In the genomic region with DNA sequence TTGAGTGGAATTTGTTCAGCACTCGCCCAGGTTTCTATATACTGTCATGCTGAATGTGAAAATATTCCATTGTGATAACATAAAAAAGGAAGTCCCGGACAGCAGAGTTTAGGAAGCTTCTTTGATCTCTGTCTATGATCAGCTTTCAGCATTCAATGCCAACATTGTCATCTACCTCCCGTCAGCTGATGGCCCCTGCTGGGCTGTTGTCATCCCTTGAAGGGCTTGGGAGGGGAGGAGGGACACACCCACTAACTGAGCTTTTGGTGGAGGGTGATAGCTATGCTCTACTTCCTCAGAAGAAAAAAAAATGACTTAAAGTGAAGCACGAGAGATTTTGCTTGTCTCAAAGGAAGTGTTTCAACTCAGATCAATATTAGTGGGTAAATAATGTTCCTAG, we compare ENCODE assay signal across 28 cellular contexts. TPM values are rescaled to one million over a fixed set of nuclear protein-coding genes. Genes with fewer than 3 reads are reported as not detected.
"Had no signal": no experiment of that assay in that cellular context is flagged by ENCODE, and none has a peak within 500 bp of the region (broad histone marks: within the 10 kb centered on the region; RNA-seq: fewer than 3 reads in every experiment).

No MANE protein-coding gene starts in this region.

- H3K9me3 Mint-ChIP-seq: activated CD4-positive, alpha-beta T cell treated with anti-CD3 and anti-CD28 coated beads, Interleukin-2, amount 10 ng/mL, durations not matched to agents 7 days and 5 days; activated T-cell treated with anti-CD3 and anti-CD28 coated beads, Interleukin-2, amount 50 U/mL, for 24 hours; activated T-helper 2 cell treated with anti-CD3 and anti-CD28 coated beads, Interferon-gamma antibody, Interleukin-2, Interleukin-4, amounts not matched to agents 10 μg/mL and 5 μg/mL and 100 μg/mL, durations not matched to agents 14 hours and 24 hours and 36 hours had no signal

- H3K27ac Mint-ChIP-seq: activated CD4-positive, alpha-beta T cell treated with anti-CD3 and anti-CD28 coated beads, Interleukin-2, amount 10 ng/mL, durations not matched to agents 7 days and 5 days; activated CD8-positive, alpha-beta T cell treated with anti-CD3 and anti-CD28 coated beads, Interleukin-2, amount 10 ng/mL, durations not matched to agents 7 days and 5 days; activated naive CD8-positive, alpha-beta T cell treated with anti-CD3 and anti-CD28 coated beads, Interleukin-2, amount 50 U/mL, for 24 hours; activated T-cell treated with anti-CD3 and anti-CD28 coated beads, Interleukin-2, amount 50 U/mL, for 24 hours; activated T-helper 2 cell treated with anti-CD3 and anti-CD28 coated beads, Interferon-gamma antibody, Interleukin-2, Interleukin-4, amounts not matched to agents 10 μg/mL and 5 μg/mL and 100 μg/mL, durations not matched to agents 14 hours and 24 hours and 36 hours; progenitor cell of endocrine pancreas had no signal

- DNase-seq: activated CD4-positive, alpha-beta T cell treated with anti-CD3 and anti-CD28 coated beads, Interleukin-2, amount 10 ng/mL, durations not matched to agents 7 days and 5 days; activated CD8-positive, alpha-beta T cell treated with anti-CD3 and anti-CD28 coated beads, Interleukin-2, amount 10 ng/mL, durations not matched to agents 7 days and 5 days; activated naive CD4-positive, alpha-beta T cell treated with Interleukin-2 at 50 U/mL for 16 hours; activated naive CD8-positive, alpha-beta T cell treated with anti-CD3 and anti-CD28 coated beads, Interleukin-2, amount 50 U/mL, for 24 hours; activated T-cell treated with anti-CD3 and anti-CD28 coated beads, Interleukin-2, amount 50 U/mL, for 24 hours; aorta; brain microvascular endothelial cell; central memory CD4-positive, alpha-beta T cell; dorsolateral prefrontal cortex; foreskin keratinocyte; glutamatergic neuron; hypothalamus; kidney; midbrain; stimulated activated CD4-positive, alpha-beta T cell treated with anti-CD3 and anti-CD28 coated beads, Interleukin-12 subunit alpha, Interleukin-12 subunit beta, amount 100 ng/mL, for 4 hours; stimulated activated CD4-positive, alpha-beta T cell treated with anti-CD3 and anti-CD28 coated beads, Interleukin-1b, Interleukin-23, amount 100 ng/mL, for 48 hours; stimulated activated naive CD4-positive, alpha-beta T cell treated with Interleukin-2 at 50 U/mL for 16 hours; substantia nigra; tibial artery had no signal

- H3K4me3 Mint-ChIP-seq: activated CD4-positive, alpha-beta T cell treated with anti-CD3 and anti-CD28 coated beads, Interleukin-2, amount 10 ng/mL, durations not matched to agents 7 days and 5 days; activated CD8-positive, alpha-beta T cell treated with anti-CD3 and anti-CD28 coated beads, Interleukin-2, amount 10 ng/mL, durations not matched to agents 7 days and 5 days; activated naive CD8-positive, alpha-beta T cell treated with anti-CD3 and anti-CD28 coated beads, Interleukin-2, amount 50 U/mL, for 24 hours; activated T-cell treated with anti-CD3 and anti-CD28 coated beads, Interleukin-2, amount 50 U/mL, for 24 hours had no signal

- H3K36me3 ChIP-seq: brain microvascular endothelial cell, tibial artery had no signal

- H3K4me1 ChIP-seq: foreskin keratinocyte, tibial artery had no signal

- H3K4me3 ChIP-seq: dorsolateral prefrontal cortex, tibial artery had no signal

- H3K9me3 ChIP-seq: tibial artery had no signal

- H3K27ac ChIP-seq: brain microvascular endothelial cell, dorsolateral prefrontal cortex, epithelial cell of prostate, foreskin keratinocyte, tibial artery had no signal

- ATAC-seq: activated CD4-positive, CD25-positive, alpha-beta regulatory T cell treated with anti-CD3 and anti-CD28 coated beads, Interleukin-2, amount 50 U/mL, for 24 hours; activated CD8-positive, alpha-beta T cell treated with anti-CD3 and anti-CD28 coated beads, Interleukin-2, amount 10 ng/mL, durations not matched to agents 7 days and 5 days; activated naive CD8-positive, alpha-beta T cell treated with anti-CD3 and anti-CD28 coated beads, Interleukin-2, amount 50 U/mL, for 24 hours; foreskin keratinocyte; left lobe of liver had no signal

RNA-seq across cellular contexts. Expression of a gene that starts 4.7 kb away (rescaled TPM):
- total RNA-seq: activated CD4-positive, alpha-beta T cell treated with anti-CD3 and anti-CD28 coated beads, Interleukin-2, amount 10 ng/mL, durations not matched to agents 7 days and 5 days; activated CD8-positive, alpha-beta T cell treated with anti-CD3 and anti-CD28 coated beads, Interleukin-2, amount 10 ng/mL, durations not matched to agents 7 days and 5 days; activated T-helper 2 cell treated with anti-CD3 and anti-CD28 coated beads, Interferon-gamma antibody, Interleukin-2, Interleukin-4, amounts not matched to agents 10 μg/mL and 5 μg/mL and 100 μg/mL, durations not matched to agents 14 hours and 24 hours and 36 hours; aorta; fibroblast of lung; foreskin keratinocyte; kidney; left lobe of liver; lung microvascular endothelial cell; omental fat pad; progenitor cell of endocrine pancreas had no signal
- polyA plus RNA-seq: aorta, fibroblast of lung, neural cell had no signal

RNA-seq across cellular contexts. Expression of a gene that starts 27.8 kb away (rescaled TPM):
- total RNA-seq: activated CD8-positive, alpha-beta T cell treated with anti-CD3 and anti-CD28 coated beads, Interleukin-2, amount 10 ng/mL, durations not matched to agents 7 days and 5 days; fibroblast of lung; kidney; left lobe of liver; lung microvascular endothelial cell; progenitor cell of endocrine pancreas had no signal
- polyA plus RNA-seq: aorta, fibroblast of lung, neural cell had no signal

RNA-seq across cellular contexts. Expression of a gene that starts 56.0 kb away (rescaled TPM):
- total RNA-seq: activated T-helper 2 cell treated with anti-CD3 and anti-CD28 coated beads, Interferon-gamma antibody, Interleukin-2, Interleukin-4, amounts not matched to agents 10 μg/mL and 5 μg/mL and 100 μg/mL, durations not matched to agents 14 hours and 24 hours and 36 hours; aorta; fibroblast of lung; foreskin keratinocyte; kidney; left lobe of liver; lung microvascular endothelial cell; omental fat pad; progenitor cell of endocrine pancreas had no signal
- polyA plus RNA-seq: fibroblast of lung, foreskin keratinocyte, neural cell had no signal
